ENCODE assay signal across 15 cellular contexts in genomic region chr3:180626844-180627243, GRCh38.
DNase-seq lines count a peak whose midpoint lies in the region; ATAC-seq and TF ChIP-seq lines count a peak whose summit lies in the region.
"Had no signal": no experiment of that assay in that cellular context is flagged by ENCODE, and none has a peak within 500 bp of the region (broad histone marks: within the 10 kb centered on the region; RNA-seq: fewer than 3 reads in every experiment).

No MANE protein-coding gene starts in this region.

- H3K27ac Mint-ChIP-seq in nephron progenitor cell = no peak overlapping the region
- H3K27ac Mint-ChIP-seq: activated naive CD4-positive, alpha-beta T cell treated with anti-CD3 and anti-CD28 coated beads, Interleukin-2, amount 50 U/mL, for 24 hours; CD4-positive, alpha-beta memory T cell; type B pancreatic cell had no signal

- no peak for DNase-seq in activated effector memory CD4-positive, alpha-beta T cell treated with anti-CD3 and anti-CD28 coated beads, Interleukin-2, amount 50 U/mL, for 16 hours
- DNase-seq in nephron progenitor cell (no peak), NCI-H2171 (lab: John Stamatoyannopoulos, UW) (no peak), HEK293T (ENCODE audit: extremely low spot score) (no peak)
- DNase-seq: activated CD4-positive, alpha-beta T cell treated with anti-CD3 and anti-CD28 coated beads, Interleukin-2, amount 50 U/mL, for 1 hour; CD4-positive, alpha-beta memory T cell; NCI-H1048; SK-N-SH had no signal

- H3K4me3 Mint-ChIP-seq in nephron progenitor cell = no peak overlapping the region
- H3K4me3 Mint-ChIP-seq: activated naive CD4-positive, alpha-beta T cell treated with anti-CD3 and anti-CD28 coated beads, Interleukin-2, amount 50 U/mL, for 24 hours; CD4-positive, alpha-beta memory T cell; type B pancreatic cell had no signal

- peaks cover 18% of the 10 kb centered on the region for H3K36me3 Mint-ChIP-seq in nephron progenitor cell (ENCODE audit: low read depth)
- H3K36me3 Mint-ChIP-seq: type B pancreatic cell had no signal

- CTCF ChIA-PET in HEK293T (lab: Yijun Ruan, JAX) = no interaction called here

- H3K4me1 Mint-ChIP-seq in nephron progenitor cell = no peaks in the 10 kb centered on the region

- H3K9me3 Mint-ChIP-seq in nephron progenitor cell = no peaks in the 10 kb centered on the region
- H3K9me3 Mint-ChIP-seq: activated naive CD4-positive, alpha-beta T cell treated with anti-CD3 and anti-CD28 coated beads, Interleukin-2, amount 50 U/mL, for 24 hours; CD4-positive, alpha-beta memory T cell; type B pancreatic cell had no signal

- ATAC-seq in GM18868 (IDR thresholded peaks at IDR 0.05; ENCODE audit: unreplicated experiment) (peak; percentile 96), GM21390 (IDR thresholded peaks at IDR 0.05; ENCODE audit: unreplicated experiment) (peak; percentile 94), HG02973 (IDR thresholded peaks at IDR 0.05; ENCODE audit: unreplicated experiment) (peak; percentile 93), HG03571 (IDR thresholded peaks at IDR 0.05; ENCODE audit: unreplicated experiment) (peak; percentile 89)
- ATAC-seq: esophagus mucosa had no signal

- no peaks in the 10 kb centered on the region for H3K27me3 Mint-ChIP-seq in nephron progenitor cell (ENCODE audit: low read depth, poor library complexity)
- H3K27me3 Mint-ChIP-seq: activated naive CD4-positive, alpha-beta T cell treated with anti-CD3 and anti-CD28 coated beads, Interleukin-2, amount 50 U/mL, for 24 hours; CD4-positive, alpha-beta memory T cell; type B pancreatic cell had no signal

- no peak for TF ChIP-seq CTCF in nephron progenitor cell (IDR thresholded peaks at IDR 0.05)

- POLR2A ChIA-PET in HEK293T (lab: Yijun Ruan, JAX) = no interaction called here

TF ChIP-seq in HEK293T, 16 proteins besides CTCF, POLR2A, EP300 and RAD21:
- TF ChIP-seq CTBP1 (IDR thresholded peaks at IDR 0.05; ENCODE audit: borderline replicate concordance) = no peak
- TF ChIP-seq FOXK2 (IDR thresholded peaks at IDR 0.05) = no peak
- TF ChIP-seq L3MBTL2 (conservative IDR thresholded peaks at IDR 0.05) = no peak
- no peak for TF ChIP-seq FOXM1 (IDR thresholded peaks at IDR 0.05; ENCODE audit: borderline replicate concordance)
- TF ChIP-seq LEF1 (IDR thresholded peaks at IDR 0.05; ENCODE audit: borderline replicate concordance) = no peak
- TF ChIP-seq NFRKB (IDR thresholded peaks at IDR 0.05) = no peak
- no peak for TF ChIP-seq ARNT (IDR thresholded peaks at IDR 0.05)
- TF ChIP-seq SUZ12 (IDR thresholded peaks at IDR 0.05) = no peak
- TF ChIP-seq ZNF384 (IDR thresholded peaks at IDR 0.05) = no peak
- TF ChIP-seq PKNOX1 (IDR thresholded peaks at IDR 0.05) = no peak
- no peak for TF ChIP-seq FOXA1 (IDR thresholded peaks at IDR 0.05)
- no peak for TF ChIP-seq TARDBP (IDR thresholded peaks at IDR 0.05)
- no peak for TF ChIP-seq HDGF (IDR thresholded peaks at IDR 0.05; ENCODE audit: borderline replicate concordance)
- no peak for TF ChIP-seq SP1 (IDR thresholded peaks at IDR 0.05)
- TF ChIP-seq BHLHE40 (IDR thresholded peaks at IDR 0.05; ENCODE audit: borderline replicate concordance) = no peak
